9 cellular contexts compared by ENCODE assay signal in genomic region chr11:60923800-60924109, GRCh38. TPM values are rescaled to one million over a fixed set of nuclear protein-coding genes. Genes with fewer than 3 reads are reported as not detected.
A peak's percentile ranks its signal among the peaks of the same experiment; 100 is the strongest.
DNase-seq lines count a peak whose midpoint lies in the region; ATAC-seq and TF ChIP-seq lines count a peak whose summit lies in the region.
"Had no signal": no experiment of that assay in that cellular context is flagged by ENCODE, and none has a peak within 500 bp of the region (broad histone marks: within the 10 kb centered on the region; RNA-seq: fewer than 3 reads in every experiment).

No MANE protein-coding gene starts in this region.

- H3K4me3 ChIP-seq in BLaER1 (peak overlapping the region; percentile 82), HUES64 (ENCODE audit: low read length) (peak overlapping the region; percentile 86), dorsolateral prefrontal cortex (peak overlapping the region in 57 of 59 donors; percentile 19 to 93 (median 82))

- H3K27me3 ChIP-seq in BLaER1 (peaks cover 44% of the 10 kb centered on the region), HUES64 (ENCODE audit: insufficient read depth, low read length) (peaks cover 4% of the 10 kb centered on the region; the same call in 1 of the 2 replicates), dorsolateral prefrontal cortex (no peaks in the 10 kb centered on the region)

- no peak for TF ChIP-seq CTCF in dorsolateral prefrontal cortex (IDR thresholded peaks at IDR 0.05 in 54 of 56, conservative IDR thresholded peaks at IDR 0.05 in 2 of 56; ENCODE audit: low read depth in 1 of 56, partially characterized antibody in 56 of 56)

- H3K9me3 ChIP-seq in BLaER1, result no peaks in the 10 kb centered on the region
- H3K9me3 ChIP-seq in HUES64 (ENCODE audit: insufficient read depth, low read depth, low read length), result no peaks in the 10 kb centered on the region

- peaks cover 13 to 25% (median 17%) of the 10 kb centered on the region in 4 donors for H3K4me1 Mint-ChIP-seq in naive thymus-derived CD8-positive, alpha-beta T cell

- peaks cover 5 to 47% (median 34%) of the 10 kb centered on the region in 3 donors for H3K36me3 Mint-ChIP-seq in naive thymus-derived CD8-positive, alpha-beta T cell

- ATAC-seq in naive thymus-derived CD8-positive, alpha-beta T cell, result no peak
- ATAC-seq in GM19023 (IDR thresholded peaks at IDR 0.05; ENCODE audit: unreplicated experiment), result no peak
- ATAC-seq in GM21825 (IDR thresholded peaks at IDR 0.05; ENCODE audit: unreplicated experiment), result no peak

- 58% methylated on average over 6 of the region's 6 CpGs for WGBS in HUES64

- peak overlapping the region; percentile 94 for H3K4me2 ChIP-seq in BLaER1

- DNase-seq in dorsolateral prefrontal cortex (no peak), COR-L47 (lab: John Stamatoyannopoulos, UW) (no peak), occipital lobe (lab: John Stamatoyannopoulos, UW) (no peak)
- DNase-seq in naive thymus-derived CD8-positive, alpha-beta T cell, result no peak

- no peaks in the 10 kb centered on the region for H3K9me3 Mint-ChIP-seq in naive thymus-derived CD8-positive, alpha-beta T cell

- no peak overlapping the region for H3K27ac Mint-ChIP-seq in naive thymus-derived CD8-positive, alpha-beta T cell

- peak overlapping the region; percentile 43 to 79 (median 58) for H3K4me3 Mint-ChIP-seq in naive thymus-derived CD8-positive, alpha-beta T cell

- peak overlapping the region; percentile 79; the same call in 1 of the 2 replicates for H3K9ac ChIP-seq in BLaER1
- H3K9ac ChIP-seq in HUES64 (ENCODE audit: low read depth, low read length), result no peak overlapping the region

- peaks cover 90% of the 10 kb centered on the region for H4K20me1 ChIP-seq in BLaER1

- H3K4me1 ChIP-seq in BLaER1 (peaks cover 59% of the 10 kb centered on the region), HUES64 (ENCODE audit: insufficient read depth, low read length) (peaks cover 6% of the 10 kb centered on the region)

- peaks cover 0 to 20% (median 9%) of the 10 kb centered on the region in 5 donors for H3K27me3 Mint-ChIP-seq in naive thymus-derived CD8-positive, alpha-beta T cell

- intact Hi-C loops in dorsolateral prefrontal cortex (cut with DNase I), result loop anchor here in 1 of 2 donors (5.0 kb wide), 1 partner anchor 239 kb away; the partner anchor contains the start of gene VPS37C

- H3K36me3 ChIP-seq in BLaER1 (peaks cover 61% of the 10 kb centered on the region), HUES64 (ENCODE audit: insufficient read depth, low read length) (peaks cover 50% of the 10 kb centered on the region)

- 0 out of 2 replicates have a peak overlapping the region, but pooled peaks have one; percentile 69 for H3K27ac ChIP-seq in BLaER1
- H3K27ac ChIP-seq in HUES64 (ENCODE audit: low read depth, low read length), result no peak overlapping the region
- peak overlapping the region in 43 of 59 donors; percentile 3 to 94 (median 75) for H3K27ac ChIP-seq in dorsolateral prefrontal cortex

- POLR2A ChIA-PET in naive thymus-derived CD8-positive, alpha-beta T cell (lab: Charles Lee), result interaction anchor here (3.1 kb wide), 1 partner anchor 10 kb away, joined by 23 read pairs; the partner anchor contains the start of gene TMEM109

RNA-seq across cellular contexts. Expression of gene TMEM132A, which starts 0.5 kb away (rescaled TPM):
- 73.4 TPM for polyA plus RNA-seq in HUES64 (2013, experiment 1 of 2)
- polyA plus RNA-seq in HUES64 (2013, experiment 2 of 2), result 73.1 TPM
- total RNA-seq in dorsolateral prefrontal cortex (100 to 1,000 TPM in 119 of 120 experiments, 10 to 100 TPM in 1; 98.1 to 297 (median 159) TPM), occipital lobe (104 TPM)
- total RNA-seq in naive thymus-derived CD8-positive, alpha-beta T cell, result under 1 TPM in 1 of 2 experiments, not detected in 1; 0.88 TPM
- polyA plus RNA-seq in naive thymus-derived CD8-positive, alpha-beta T cell, result not detected

RNA-seq across cellular contexts. Expression of gene TMEM109, which starts 9.8 kb away (rescaled TPM):
- polyA plus RNA-seq in HUES64 (2013, experiment 1 of 2), result 46.1 TPM
- polyA plus RNA-seq in HUES64 (2013, experiment 2 of 2), result 48.6 TPM
- total RNA-seq in dorsolateral prefrontal cortex, result 10 to 100 TPM; 30.8 to 53.0 (median 40.0) TPM
- 10 to 100 TPM; 52.4 to 60.5 TPM for total RNA-seq in naive thymus-derived CD8-positive, alpha-beta T cell
- polyA plus RNA-seq in naive thymus-derived CD8-positive, alpha-beta T cell, result 100 to 1,000 TPM; 216 to 295 (median 272) TPM
- 8.3 TPM for total RNA-seq in occipital lobe

RNA-seq across cellular contexts. Expression of gene PRPF19, which starts 17.4 kb away (rescaled TPM):
- polyA plus RNA-seq in HUES64 (2013, experiment 1 of 2), result 121 TPM
- 102 TPM for polyA plus RNA-seq in HUES64 (2013, experiment 2 of 2)
- total RNA-seq in dorsolateral prefrontal cortex (100 to 1,000 TPM in 117 of 120 experiments, 10 to 100 TPM in 3; 80.9 to 227 (median 172) TPM), occipital lobe (42.3 TPM)
- total RNA-seq in naive thymus-derived CD8-positive, alpha-beta T cell, result 10 to 100 TPM; 94.0 to 98.8 TPM
- 10 to 100 TPM; 14.2 to 19.5 (median 17.8) TPM for polyA plus RNA-seq in naive thymus-derived CD8-positive, alpha-beta T cell

RNA-seq across cellular contexts. Expression of gene SLC15A3, which starts 28.2 kb away (rescaled TPM):
- 15.9 TPM for polyA plus RNA-seq in HUES64 (2013, experiment 1 of 2)
- polyA plus RNA-seq in HUES64 (2013, experiment 2 of 2), result 19.1 TPM
- total RNA-seq in dorsolateral prefrontal cortex, result 10 to 100 TPM in 57 of 120 experiments, 1 to 10 TPM in 63; 3.9 to 21.8 (median 9.7) TPM
- 10 to 100 TPM; 13.6 to 14.9 TPM for total RNA-seq in naive thymus-derived CD8-positive, alpha-beta T cell
- 1 to 10 TPM in 2 of 3 donors, under 1 TPM in 1; 0.90 to 3.4 (median 1.0) TPM for polyA plus RNA-seq in naive thymus-derived CD8-positive, alpha-beta T cell
- total RNA-seq in occipital lobe, result 5.8 TPM

RNA-seq across cellular contexts. Expression of gene CD6, which starts 47.7 kb away (rescaled TPM):
- not detected for polyA plus RNA-seq in HUES64 (2013, experiment 1 of 2)
- polyA plus RNA-seq in HUES64 (2013, experiment 2 of 2), result 0.13 TPM
- total RNA-seq in dorsolateral prefrontal cortex (1 to 10 TPM in 89 of 120 experiments, under 1 TPM in 31; 0.26 to 5.3 (median 1.7) TPM), occipital lobe (0.16 TPM)
- 100 to 1,000 TPM; 384 to 405 TPM for total RNA-seq in naive thymus-derived CD8-positive, alpha-beta T cell
- 100 to 1,000 TPM; 150 to 199 (median 153) TPM for polyA plus RNA-seq in naive thymus-derived CD8-positive, alpha-beta T cell
- total RNA-seq: dermis blood vessel endothelial cell had no signal

Comparison
In these comparisons a context has a peak if more than half of its experiments do, and no peak if none do; other contexts are left out.
1. RNA of gene TMEM132A, which starts 0.5 kb away (total RNA-seq): 98.1 to 297 TPM in dorsolateral prefrontal cortex and 104 TPM in occipital lobe (single experiment); 0.88 TPM in naive thymus-derived CD8-positive, alpha-beta T cell; every median in the first group is over 10 times any median in the second.
2. Peak in every context shown above with its lines, with median percentiles within 50 percentile points of each other: H3K4me3 ChIP-seq.